In genomic region chr5:165996484-165996883, GRCh38 we compare ENCODE assay signal across 1 cellular context.
TF ChIP-seq lines count a peak whose summit lies in the region.

No MANE protein-coding gene starts in this region.

TF ChIP-seq in H1, 55 proteins besides CTCF, POLR2A, EP300 and RAD21 (continued from another document):
- TF ChIP-seq, protein P1, sequence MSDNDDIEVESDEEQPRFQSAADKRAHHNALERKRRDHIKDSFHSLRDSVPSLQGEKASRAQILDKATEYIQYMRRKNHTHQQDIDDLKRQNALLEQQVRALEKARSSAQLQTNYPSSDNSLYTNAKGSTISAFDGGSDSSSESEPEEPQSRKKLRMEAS (IDR thresholded peaks at IDR 0.05), result no peak
- TF ChIP-seq, protein P2, sequence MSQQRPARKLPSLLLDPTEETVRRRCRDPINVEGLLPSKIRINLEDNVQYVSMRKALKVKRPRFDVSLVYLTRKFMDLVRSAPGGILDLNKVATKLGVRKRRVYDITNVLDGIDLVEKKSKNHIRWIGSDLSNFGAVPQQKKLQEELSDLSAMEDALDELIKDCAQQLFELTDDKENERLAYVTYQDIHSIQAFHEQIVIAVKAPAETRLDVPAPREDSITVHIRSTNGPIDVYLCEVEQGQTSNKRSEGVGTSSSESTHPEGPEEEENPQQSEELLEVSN (IDR thresholded peaks at IDR 0.05), result no peak
- TF ChIP-seq CEBPB (IDR thresholded peaks at IDR 0.05; ENCODE audit: low read depth, low read length), result no peak
